9 cellular contexts compared by ENCODE assay signal in genomic region chr5:32280656-32281081, GRCh38. TPM values are rescaled to one million over a fixed set of nuclear protein-coding genes. Genes with fewer than 3 reads are reported as not detected.
DNase-seq lines count a peak whose midpoint lies in the region; ATAC-seq and TF ChIP-seq lines count a peak whose summit lies in the region.
"Had no signal": no experiment of that assay in that cellular context is flagged by ENCODE, and none has a peak within 500 bp of the region (broad histone marks: within the 10 kb centered on the region; RNA-seq: fewer than 3 reads in every experiment).

No MANE protein-coding gene starts in this region.

- peak; percentile 29 for ATAC-seq in CD8-positive, alpha-beta T cell
- ATAC-seq in HG03039 (IDR thresholded peaks at IDR 0.05; ENCODE audit: unreplicated experiment): peak; percentile 77
- no peak for ATAC-seq in activated CD8-positive, alpha-beta T cell treated with anti-CD3 and anti-CD28 coated beads, Interleukin-2, amount 10 ng/mL, durations not matched to agents 7 days and 5 days

- intact Hi-C loops in CD8-positive, alpha-beta T cell (cut with DNase I, micrococcal nuclease): no loop called here
- intact Hi-C loops in adrenal gland (cut with DNase I): no loop called here

- no peaks in the 10 kb centered on the region for H3K27me3 ChIP-seq in CD8-positive, alpha-beta T cell (ENCODE audit: insufficient read depth, low read length)
- H3K27me3 ChIP-seq in adrenal gland: no peaks in the 10 kb centered on the region

- H3K27me3 Mint-ChIP-seq in CD8-positive, alpha-beta T cell (ENCODE audit: low read depth): no peaks in the 10 kb centered on the region
- H3K27me3 Mint-ChIP-seq in activated CD8-positive, alpha-beta T cell treated with anti-CD3 and anti-CD28 coated beads, Interleukin-2, amount 10 ng/mL, durations not matched to agents 7 days and 5 days (ENCODE audit: low read depth): no peaks in the 10 kb centered on the region

- H3K4me1 ChIP-seq in CD8-positive, alpha-beta T cell (ENCODE audit: insufficient read depth, low read length): peaks cover 12% of the 10 kb centered on the region
- peaks cover 27 to 36% of the 10 kb centered on the region in 2 donors for H3K4me1 ChIP-seq in adrenal gland (replicated peaks in 1 of 2)

- no peaks in the 10 kb centered on the region for H3K9me3 ChIP-seq in CD8-positive, alpha-beta T cell (ENCODE audit: low read length)
- H3K9me3 ChIP-seq in adrenal gland (replicated peaks in 1 of 3): no peaks in the 10 kb centered on the region

- WGBS in adrenal gland, 4 donors: 73 to 82% (median 81%) methylated on average over 5 of the region's 5 CpGs

- no peak overlapping the region for H3K4me3 ChIP-seq in CD8-positive, alpha-beta T cell (ENCODE audit: low read depth, low read length)
- no peak overlapping the region for H3K4me3 ChIP-seq in adrenal gland

- CTCF ChIA-PET in CD8-positive, alpha-beta T cell (lab: Charles Lee): interaction anchor here (1.3 kb wide), 1 partner anchor 49 kb away, joined by 4 read pairs; no protein-coding TSS in a partner anchor
- CTCF ChIA-PET in activated CD8-positive, alpha-beta T cell treated with anti-CD3 and anti-CD28 coated beads, Interleukin-2, amount 10 ng/mL, durations not matched to agents 7 days and 5 days (lab: Charles Lee): no interaction called here

- no peak for TF ChIP-seq POLR2A in adrenal gland (IDR thresholded peaks at IDR 0.05)
- TF ChIP-seq POLR2A in erythroblast (IDR thresholded peaks at IDR 0.05; ENCODE audit: low read length): no peak

- no peak overlapping the region for H3K27ac ChIP-seq in CD8-positive, alpha-beta T cell (ENCODE audit: low read depth, low read length)
- peak overlapping the region in 1 of 5 donors; percentile 1 for H3K27ac ChIP-seq in adrenal gland

- peaks cover 31% of the 10 kb centered on the region for H3K36me3 Mint-ChIP-seq in CD8-positive, alpha-beta T cell
- H3K36me3 Mint-ChIP-seq in activated CD8-positive, alpha-beta T cell treated with anti-CD3 and anti-CD28 coated beads, Interleukin-2, amount 10 ng/mL, durations not matched to agents 7 days and 5 days (ENCODE audit: low read depth): peaks cover 34% of the 10 kb centered on the region

- POLR2A ChIA-PET in CD8-positive, alpha-beta T cell (lab: Charles Lee): no interaction called here
- POLR2A ChIA-PET in activated CD8-positive, alpha-beta T cell treated with anti-CD3 and anti-CD28 coated beads, Interleukin-2, amount 10 ng/mL, durations not matched to agents 7 days and 5 days (lab: Charles Lee): interaction anchor here (0.7 kb wide), 1 partner anchor 304 kb away, joined by 3 read pairs; no protein-coding TSS in a partner anchor

- peaks cover 64% of the 10 kb centered on the region for H3K4me1 Mint-ChIP-seq in CD8-positive, alpha-beta T cell (ENCODE audit: low read depth)
- H3K4me1 Mint-ChIP-seq in activated CD8-positive, alpha-beta T cell treated with anti-CD3 and anti-CD28 coated beads, Interleukin-2, amount 10 ng/mL, durations not matched to agents 7 days and 5 days (ENCODE audit: low read depth): peaks cover 62% of the 10 kb centered on the region

- DNase-seq in CD8-positive, alpha-beta T cell: no peak
- peak; percentile 13 for DNase-seq in GM19240 (ENCODE audit: insufficient read length, low spot score)
- no peak for DNase-seq in activated CD8-positive, alpha-beta T cell treated with anti-CD3 and anti-CD28 coated beads, Interleukin-2, amount 10 ng/mL, durations not matched to agents 7 days and 5 days
- no peak for DNase-seq in NCI-H748 (lab: John Stamatoyannopoulos, UW; ENCODE audit: unreplicated experiment)
- DNase-seq in NCI-H1436 treated with DMSO at 0.1 percent for 48 hours (lab: John Stamatoyannopoulos, UW): no peak
- no peak for DNase-seq in adrenal gland
- DNase-seq in erythroblast (lab: John Stamatoyannopoulos, UW): no peak
- DNase-seq: DND-41 had no signal

- no peaks in the 10 kb centered on the region for H3K36me3 ChIP-seq in CD8-positive, alpha-beta T cell (ENCODE audit: insufficient read depth, low read length)
- no peaks in the 10 kb centered on the region for H3K36me3 ChIP-seq in adrenal gland (replicated peaks in 1 of 2)

- H3K4me3 Mint-ChIP-seq in CD8-positive, alpha-beta T cell: peak overlapping the region; percentile 54
- H3K4me3 Mint-ChIP-seq in activated CD8-positive, alpha-beta T cell treated with anti-CD3 and anti-CD28 coated beads, Interleukin-2, amount 10 ng/mL, durations not matched to agents 7 days and 5 days: peak overlapping the region; percentile 55

- no peaks in the 10 kb centered on the region for H3K9me3 Mint-ChIP-seq in CD8-positive, alpha-beta T cell
- no peaks in the 10 kb centered on the region for H3K9me3 Mint-ChIP-seq in activated CD8-positive, alpha-beta T cell treated with anti-CD3 and anti-CD28 coated beads, Interleukin-2, amount 10 ng/mL, durations not matched to agents 7 days and 5 days (ENCODE audit: insufficient read depth)

- no peak for TF ChIP-seq CTCF in CD8-positive, alpha-beta T cell (IDR thresholded peaks at IDR 0.05)
- TF ChIP-seq CTCF in adrenal gland (IDR thresholded peaks at IDR 0.05): no peak

- H3K27ac Mint-ChIP-seq in CD8-positive, alpha-beta T cell: peak overlapping the region; percentile 83
- peak overlapping the region; percentile 83 for H3K27ac Mint-ChIP-seq in activated CD8-positive, alpha-beta T cell treated with anti-CD3 and anti-CD28 coated beads, Interleukin-2, amount 10 ng/mL, durations not matched to agents 7 days and 5 days

RNA-seq across cellular contexts. Expression of gene MTMR12, which starts 32.1 kb away (rescaled TPM):
- total RNA-seq in CD8-positive, alpha-beta T cell: 10 to 100 TPM; 20.0 to 21.2 TPM
- 10 to 100 TPM; 23.9 to 29.4 TPM for total RNA-seq in activated CD8-positive, alpha-beta T cell treated with anti-CD3 and anti-CD28 coated beads, Interleukin-2, amount 10 ng/mL, durations not matched to agents 7 days and 5 days
- 10 to 100 TPM; 21.7 to 30.7 (median 25.0) TPM for total RNA-seq in adrenal gland
- 10 to 100 TPM in 1 of 3 donors, 1 to 10 TPM in 2; 4.5 to 18.4 (median 6.5) TPM for polyA plus RNA-seq in adrenal gland
